Comparison of ENCODE assay signal across 20 cellular contexts in genomic region chr21:31409849-31410762, GRCh38.
DNase-seq lines count a peak whose midpoint lies in the region; ATAC-seq and TF ChIP-seq lines count a peak whose summit lies in the region.
"Had no signal": no experiment of that assay in that cellular context is flagged by ENCODE, and none has a peak within 500 bp of the region (broad histone marks: within the 10 kb centered on the region; RNA-seq: fewer than 3 reads in every experiment).

No MANE protein-coding gene starts in this region.

- TF ChIP-seq CTCF in WTC11 (IDR thresholded peaks at IDR 0.05) (no peak), mesothelial cell of epicardium (IDR thresholded peaks at IDR 0.05; ENCODE audit: unreplicated experiment) (no peak)

- no peak overlapping the region for H3K4me3 Mint-ChIP-seq in activated CD4-positive, alpha-beta T cell treated with anti-CD3 and anti-CD28 coated beads for 36 hours
- H3K4me3 Mint-ChIP-seq in activated CD4-positive, alpha-beta T cell treated with anti-CD3 and anti-CD28 coated beads, Interleukin-2, amount 10 ng/mL, durations not matched to agents 24 days and 14 days = no peak overlapping the region
- H3K4me3 Mint-ChIP-seq in WTC11 (no peak overlapping the region), mesothelial cell of epicardium (no peak overlapping the region)
- no peak overlapping the region for H3K4me3 Mint-ChIP-seq in stimulated activated effector memory CD8-positive, alpha-beta T cell treated with anti-CD3 and anti-CD28 coated beads, Interleukin-12 subunit alpha, Interleukin-12 subunit beta, amount 100 ng/mL, for 72 hours
- H3K4me3 Mint-ChIP-seq: activated naive CD4-positive, alpha-beta T cell treated with anti-CD3 and anti-CD28 coated beads for 36 hours; activated T-cell treated with anti-CD3 and anti-CD28 coated beads, Interleukin-2, amount 50 U/mL, for 24 hours; CD8-positive, alpha-beta memory T cell; H9 had no signal

- peaks cover 15% of the 10 kb centered on the region for H3K4me1 Mint-ChIP-seq in activated CD4-positive, alpha-beta T cell treated with anti-CD3 and anti-CD28 coated beads for 36 hours
- peaks cover 15% of the 10 kb centered on the region for H3K4me1 Mint-ChIP-seq in activated CD4-positive, alpha-beta T cell treated with anti-CD3 and anti-CD28 coated beads, Interleukin-2, amount 10 ng/mL, durations not matched to agents 24 days and 14 days
- peaks cover 12% of the 10 kb centered on the region for H3K4me1 Mint-ChIP-seq in WTC11
- H3K4me1 Mint-ChIP-seq in stimulated activated effector memory CD8-positive, alpha-beta T cell treated with anti-CD3 and anti-CD28 coated beads, Interleukin-12 subunit alpha, Interleukin-12 subunit beta, amount 100 ng/mL, for 72 hours = no peaks in the 10 kb centered on the region
- peaks cover 12% of the 10 kb centered on the region for H3K4me1 Mint-ChIP-seq in mesothelial cell of epicardium

- no peak overlapping the region for H3K27ac Mint-ChIP-seq in activated CD4-positive, alpha-beta T cell treated with anti-CD3 and anti-CD28 coated beads for 36 hours
- no peak overlapping the region for H3K27ac Mint-ChIP-seq in activated CD4-positive, alpha-beta T cell treated with anti-CD3 and anti-CD28 coated beads, Interleukin-2, amount 10 ng/mL, durations not matched to agents 24 days and 14 days
- H3K27ac Mint-ChIP-seq in WTC11 (no peak overlapping the region), mesothelial cell of epicardium (no peak overlapping the region)
- H3K27ac Mint-ChIP-seq in stimulated activated effector memory CD8-positive, alpha-beta T cell treated with anti-CD3 and anti-CD28 coated beads, Interleukin-12 subunit alpha, Interleukin-12 subunit beta, amount 100 ng/mL, for 72 hours = no peak overlapping the region
- H3K27ac Mint-ChIP-seq: activated naive CD4-positive, alpha-beta T cell treated with anti-CD3 and anti-CD28 coated beads for 36 hours; activated T-cell treated with anti-CD3 and anti-CD28 coated beads, Interleukin-2, amount 50 U/mL, for 24 hours; CD8-positive, alpha-beta memory T cell; H9 had no signal

- intact Hi-C loops in activated CD4-positive, alpha-beta T cell treated with anti-CD3 and anti-CD28 coated beads for 36 hours (cut with DNase I, micrococcal nuclease) = no loop called here
- intact Hi-C loops in activated CD4-positive, alpha-beta T cell treated with anti-CD3 and anti-CD28 coated beads, Interleukin-2, amount 10 ng/mL, durations not matched to agents 24 days and 14 days (cut with micrococcal nuclease) = no loop called here
- intact Hi-C loops in left ventricle myocardium superior (cut with micrococcal nuclease) = no loop called here

- no peak for DNase-seq in activated CD4-positive, alpha-beta T cell treated with anti-CD3 and anti-CD28 coated beads for 36 hours
- DNase-seq in activated CD4-positive, alpha-beta T cell treated with anti-CD3 and anti-CD28 coated beads, Interleukin-2, amount 10 ng/mL, durations not matched to agents 24 days and 14 days = no peak
- DNase-seq in WTC11 (ENCODE audit: low spot score) (no peak), left ventricle myocardium superior (peak; percentile 34), mesothelial cell of epicardium (ENCODE audit: low spot score in 2 of 2, unreplicated experiment in 2 of 2) (no peak), SW480 (ENCODE audit: low spot score) (no peak)
- no peak for DNase-seq in stimulated activated effector memory CD8-positive, alpha-beta T cell treated with anti-CD3 and anti-CD28 coated beads, Interleukin-12 subunit alpha, Interleukin-12 subunit beta, amount 100 ng/mL, for 72 hours (ENCODE audit: low spot score in 2 of 2)
- DNase-seq: activated CD4-positive, alpha-beta T cell treated with anti-CD3 and anti-CD28 coated beads, Interleukin-2, amount 50 U/mL, for 1 hour; activated T-cell treated with anti-CD3 and anti-CD28 coated beads, Interleukin-2, amount 50 U/mL, for 24 hours; caudate nucleus; dermis blood vessel endothelial cell; H9; hippocampal formation; NCI-H2107; NCI-H510A; ovary; stimulated activated naive CD4-positive, alpha-beta T cell treated with Interleukin-2 at 50 U/mL for 16 hours had no signal

- POLR2A ChIA-PET in activated CD4-positive, alpha-beta T cell treated with anti-CD3 and anti-CD28 coated beads for 36 hours (lab: Charles Lee) = no interaction called here
- POLR2A ChIA-PET in WTC11 (lab: Charles Lee) = no interaction called here

- H3K36me3 Mint-ChIP-seq in activated CD4-positive, alpha-beta T cell treated with anti-CD3 and anti-CD28 coated beads for 36 hours (ENCODE audit: low read depth) = no peaks in the 10 kb centered on the region
- no peaks in the 10 kb centered on the region for H3K36me3 Mint-ChIP-seq in activated CD4-positive, alpha-beta T cell treated with anti-CD3 and anti-CD28 coated beads, Interleukin-2, amount 10 ng/mL, durations not matched to agents 24 days and 14 days (ENCODE audit: low read depth)
- H3K36me3 Mint-ChIP-seq in WTC11 (0 out of 2 replicates have a peak, but pooled peaks cover 3% of the 10 kb centered on the region), mesothelial cell of epicardium (no peaks in the 10 kb centered on the region)
- no peaks in the 10 kb centered on the region for H3K36me3 Mint-ChIP-seq in stimulated activated effector memory CD8-positive, alpha-beta T cell treated with anti-CD3 and anti-CD28 coated beads, Interleukin-12 subunit alpha, Interleukin-12 subunit beta, amount 100 ng/mL, for 72 hours
- H3K36me3 Mint-ChIP-seq: CD8-positive, alpha-beta memory T cell had no signal

- no peaks in the 10 kb centered on the region for H3K9me3 Mint-ChIP-seq in activated CD4-positive, alpha-beta T cell treated with anti-CD3 and anti-CD28 coated beads for 36 hours (ENCODE audit: low read depth)
- H3K9me3 Mint-ChIP-seq in activated CD4-positive, alpha-beta T cell treated with anti-CD3 and anti-CD28 coated beads, Interleukin-2, amount 10 ng/mL, durations not matched to agents 24 days and 14 days = no peaks in the 10 kb centered on the region
- H3K9me3 Mint-ChIP-seq in WTC11 = peaks cover 4% of the 10 kb centered on the region
- no peaks in the 10 kb centered on the region for H3K9me3 Mint-ChIP-seq in stimulated activated effector memory CD8-positive, alpha-beta T cell treated with anti-CD3 and anti-CD28 coated beads, Interleukin-12 subunit alpha, Interleukin-12 subunit beta, amount 100 ng/mL, for 72 hours
- H3K9me3 Mint-ChIP-seq in mesothelial cell of epicardium = no peaks in the 10 kb centered on the region
- H3K9me3 Mint-ChIP-seq: activated naive CD4-positive, alpha-beta T cell treated with anti-CD3 and anti-CD28 coated beads for 36 hours; activated T-cell treated with anti-CD3 and anti-CD28 coated beads, Interleukin-2, amount 50 U/mL, for 24 hours; CD8-positive, alpha-beta memory T cell; H9 had no signal

- CTCF ChIA-PET in activated CD4-positive, alpha-beta T cell treated with anti-CD3 and anti-CD28 coated beads for 36 hours (lab: Charles Lee) = interaction anchor here (0.7 kb wide), 1 partner anchor 309 kb away, joined by 3 read pairs; no protein-coding TSS in a partner anchor
- CTCF ChIA-PET in WTC11 (lab: Charles Lee) = no interaction called here

- no peaks in the 10 kb centered on the region for H3K27me3 Mint-ChIP-seq in activated CD4-positive, alpha-beta T cell treated with anti-CD3 and anti-CD28 coated beads for 36 hours
- no peaks in the 10 kb centered on the region for H3K27me3 Mint-ChIP-seq in activated CD4-positive, alpha-beta T cell treated with anti-CD3 and anti-CD28 coated beads, Interleukin-2, amount 10 ng/mL, durations not matched to agents 24 days and 14 days
- no peaks in the 10 kb centered on the region for H3K27me3 Mint-ChIP-seq in WTC11 (ENCODE audit: low read depth)
- no peaks in the 10 kb centered on the region for H3K27me3 Mint-ChIP-seq in mesothelial cell of epicardium (ENCODE audit: low read depth)
- H3K27me3 Mint-ChIP-seq: activated T-cell treated with anti-CD3 and anti-CD28 coated beads, Interleukin-2, amount 50 U/mL, for 24 hours; CD8-positive, alpha-beta memory T cell had no signal

- ATAC-seq in activated CD4-positive, alpha-beta T cell treated with anti-CD3 and anti-CD28 coated beads for 36 hours = peak; percentile 13
- no peak for ATAC-seq in WTC11
- peak; percentile 65 for ATAC-seq in left ventricle myocardium superior
- ATAC-seq in stimulated activated effector memory CD8-positive, alpha-beta T cell treated with anti-CD3 and anti-CD28 coated beads, Interleukin-12 subunit alpha, Interleukin-12 subunit beta, amount 100 ng/mL, for 72 hours = peak; percentile 16
- ATAC-seq in GM21529 (IDR thresholded peaks at IDR 0.05; ENCODE audit: unreplicated experiment) = no peak

TF ChIP-seq in WTC11, 78 proteins besides CTCF, POLR2A, EP300 and RAD21:
- TF ChIP-seq ZNF317 (CRISPR knock-in tag; IDR thresholded peaks at IDR 0.05; ENCODE audit: borderline replicate concordance, low read depth) = no peak
- peak; percentile 71; the same call in 1 of the 2 replicates for TF ChIP-seq ZBTB43 (CRISPR knock-in tag; IDR thresholded peaks at IDR 0.05)
- no peak for TF ChIP-seq HMGA2 (CRISPR knock-in tag; IDR thresholded peaks at IDR 0.05)

Comparison
In these comparisons a context has a peak if more than half of its experiments do, and no peak if none do; other contexts are left out.
1. ATAC-seq: peak in activated CD4-positive, alpha-beta T cell treated with anti-CD3 and anti-CD28 coated beads for 36 hours (single experiment), left ventricle myocardium superior (single experiment) and stimulated activated effector memory CD8-positive, alpha-beta T cell treated with anti-CD3 and anti-CD28 coated beads, Interleukin-12 subunit alpha, Interleukin-12 subunit beta, amount 100 ng/mL, for 72 hours (single experiment); none in WTC11 (single experiment) and GM21529 (single experiment).